Comparison of ENCODE assay signal across 2 cellular contexts in the genomic region with DNA sequence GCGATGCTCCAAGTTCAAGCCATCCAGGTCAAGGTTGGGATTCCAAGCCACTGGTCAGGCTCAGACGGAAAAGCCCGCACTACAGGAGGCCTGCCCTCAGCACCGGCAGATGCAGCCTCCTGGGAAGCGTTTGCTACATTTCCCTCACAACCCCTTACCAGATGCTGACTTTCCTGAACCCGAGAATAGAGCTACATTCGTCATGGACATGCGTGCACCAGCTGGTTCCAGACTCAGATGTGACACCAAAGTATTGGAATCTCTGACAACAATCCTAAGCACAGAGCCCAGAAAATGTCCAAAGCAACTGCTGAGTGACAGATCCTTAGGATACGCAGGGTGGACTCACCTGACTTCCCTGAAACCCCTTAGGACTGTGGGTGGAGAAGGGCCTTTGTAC.
TF ChIP-seq lines count a peak whose summit lies in the region.

No MANE protein-coding gene starts in this region.

TF ChIP-seq in IMR-90, 13 proteins besides CTCF, POLR2A, EP300 and RAD21:
- no peak for TF ChIP-seq CEBPB (IDR thresholded peaks at IDR 0.05; ENCODE audit: low read depth, low read length)
- no peak for TF ChIP-seq BHLHE40 (IDR thresholded peaks at IDR 0.05; ENCODE audit: low read depth, low read length)
- no peak for TF ChIP-seq CHD1 (IDR thresholded peaks at IDR 0.05; ENCODE audit: low read depth, low read length)
- TF ChIP-seq, protein P1, sequence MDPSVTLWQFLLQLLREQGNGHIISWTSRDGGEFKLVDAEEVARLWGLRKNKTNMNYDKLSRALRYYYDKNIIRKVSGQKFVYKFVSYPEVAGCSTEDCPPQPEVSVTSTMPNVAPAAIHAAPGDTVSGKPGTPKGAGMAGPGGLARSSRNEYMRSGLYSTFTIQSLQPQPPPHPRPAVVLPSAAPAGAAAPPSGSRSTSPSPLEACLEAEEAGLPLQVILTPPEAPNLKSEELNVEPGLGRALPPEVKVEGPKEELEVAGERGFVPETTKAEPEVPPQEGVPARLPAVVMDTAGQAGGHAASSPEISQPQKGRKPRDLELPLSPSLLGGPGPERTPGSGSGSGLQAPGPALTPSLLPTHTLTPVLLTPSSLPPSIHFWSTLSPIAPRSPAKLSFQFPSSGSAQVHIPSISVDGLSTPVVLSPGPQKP (IDR thresholded peaks at IDR 0.05; ENCODE audit: borderline replicate concordance, low read depth, low read length), result no peak
- no peak for TF ChIP-seq MAFK (IDR thresholded peaks at IDR 0.05; ENCODE audit: low read depth, low read length)
- TF ChIP-seq NFE2L2 (IDR thresholded peaks at IDR 0.05; ENCODE audit: low read depth, low read length), result no peak
- no peak for TF ChIP-seq MAZ (IDR thresholded peaks at IDR 0.05; ENCODE audit: borderline replicate concordance, low read depth, low read length)
- no peak for TF ChIP-seq FOS (IDR thresholded peaks at IDR 0.05; ENCODE audit: low read depth, low read length)
- TF ChIP-seq MXI1 (IDR thresholded peaks at IDR 0.05; ENCODE audit: borderline replicate concordance, low read depth, low read length), result no peak
- TF ChIP-seq RCOR1 (IDR thresholded peaks at IDR 0.05; ENCODE audit: insufficient replicate concordance, low read length), result no peak
- TF ChIP-seq, protein P2, sequence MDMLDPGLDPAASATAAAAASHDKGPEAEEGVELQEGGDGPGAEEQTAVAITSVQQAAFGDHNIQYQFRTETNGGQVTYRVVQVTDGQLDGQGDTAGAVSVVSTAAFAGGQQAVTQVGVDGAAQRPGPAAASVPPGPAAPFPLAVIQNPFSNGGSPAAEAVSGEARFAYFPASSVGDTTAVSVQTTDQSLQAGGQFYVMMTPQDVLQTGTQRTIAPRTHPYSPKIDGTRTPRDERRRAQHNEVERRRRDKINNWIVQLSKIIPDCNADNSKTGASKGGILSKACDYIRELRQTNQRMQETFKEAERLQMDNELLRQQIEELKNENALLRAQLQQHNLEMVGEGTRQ (IDR thresholded peaks at IDR 0.05; ENCODE audit: low read depth, low read length), result no peak
- no peak for TF ChIP-seq SMC3 (IDR thresholded peaks at IDR 0.05; ENCODE audit: low read depth, low read length)
- TF ChIP-seq RFX5 (IDR thresholded peaks at IDR 0.05; ENCODE audit: low read depth, low read length), result no peak

TF ChIP-seq in GM23338, 12 proteins besides CTCF, POLR2A, EP300 and RAD21:
- TF ChIP-seq ZNF114 (CRISPR knock-in tag; IDR thresholded peaks at IDR 0.05) (no peak), EZH2phosphoT487 (IDR thresholded peaks at IDR 0.05; ENCODE audit: unreplicated experiment) (no peak), POLR2AphosphoS5 (IDR thresholded peaks at IDR 0.05; ENCODE audit: low read depth) (no peak), CREB1 (CRISPR knock-in tag; IDR thresholded peaks at IDR 0.05; ENCODE audit: low read depth) (no peak), ZNF331 (CRISPR knock-in tag; IDR thresholded peaks at IDR 0.05; ENCODE audit: low read depth) (no peak), STAT1 (IDR thresholded peaks at IDR 0.05; ENCODE audit: unreplicated experiment) (no peak), JUNB (IDR thresholded peaks at IDR 0.05; ENCODE audit: unreplicated experiment) (no peak), NANOG (IDR thresholded peaks at IDR 0.05; ENCODE audit: borderline replicate concordance) (no peak), EZH2 (IDR thresholded peaks at IDR 0.05; ENCODE audit: low read depth, unreplicated experiment) (no peak)
- TF ChIP-seq, protein P3, sequence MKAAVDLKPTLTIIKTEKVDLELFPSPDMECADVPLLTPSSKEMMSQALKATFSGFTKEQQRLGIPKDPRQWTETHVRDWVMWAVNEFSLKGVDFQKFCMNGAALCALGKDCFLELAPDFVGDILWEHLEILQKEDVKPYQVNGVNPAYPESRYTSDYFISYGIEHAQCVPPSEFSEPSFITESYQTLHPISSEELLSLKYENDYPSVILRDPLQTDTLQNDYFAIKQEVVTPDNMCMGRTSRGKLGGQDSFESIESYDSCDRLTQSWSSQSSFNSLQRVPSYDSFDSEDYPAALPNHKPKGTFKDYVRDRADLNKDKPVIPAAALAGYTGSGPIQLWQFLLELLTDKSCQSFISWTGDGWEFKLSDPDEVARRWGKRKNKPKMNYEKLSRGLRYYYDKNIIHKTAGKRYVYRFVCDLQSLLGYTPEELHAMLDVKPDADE (IDR thresholded peaks at IDR 0.05), result no peak
- TF ChIP-seq, protein P4, sequence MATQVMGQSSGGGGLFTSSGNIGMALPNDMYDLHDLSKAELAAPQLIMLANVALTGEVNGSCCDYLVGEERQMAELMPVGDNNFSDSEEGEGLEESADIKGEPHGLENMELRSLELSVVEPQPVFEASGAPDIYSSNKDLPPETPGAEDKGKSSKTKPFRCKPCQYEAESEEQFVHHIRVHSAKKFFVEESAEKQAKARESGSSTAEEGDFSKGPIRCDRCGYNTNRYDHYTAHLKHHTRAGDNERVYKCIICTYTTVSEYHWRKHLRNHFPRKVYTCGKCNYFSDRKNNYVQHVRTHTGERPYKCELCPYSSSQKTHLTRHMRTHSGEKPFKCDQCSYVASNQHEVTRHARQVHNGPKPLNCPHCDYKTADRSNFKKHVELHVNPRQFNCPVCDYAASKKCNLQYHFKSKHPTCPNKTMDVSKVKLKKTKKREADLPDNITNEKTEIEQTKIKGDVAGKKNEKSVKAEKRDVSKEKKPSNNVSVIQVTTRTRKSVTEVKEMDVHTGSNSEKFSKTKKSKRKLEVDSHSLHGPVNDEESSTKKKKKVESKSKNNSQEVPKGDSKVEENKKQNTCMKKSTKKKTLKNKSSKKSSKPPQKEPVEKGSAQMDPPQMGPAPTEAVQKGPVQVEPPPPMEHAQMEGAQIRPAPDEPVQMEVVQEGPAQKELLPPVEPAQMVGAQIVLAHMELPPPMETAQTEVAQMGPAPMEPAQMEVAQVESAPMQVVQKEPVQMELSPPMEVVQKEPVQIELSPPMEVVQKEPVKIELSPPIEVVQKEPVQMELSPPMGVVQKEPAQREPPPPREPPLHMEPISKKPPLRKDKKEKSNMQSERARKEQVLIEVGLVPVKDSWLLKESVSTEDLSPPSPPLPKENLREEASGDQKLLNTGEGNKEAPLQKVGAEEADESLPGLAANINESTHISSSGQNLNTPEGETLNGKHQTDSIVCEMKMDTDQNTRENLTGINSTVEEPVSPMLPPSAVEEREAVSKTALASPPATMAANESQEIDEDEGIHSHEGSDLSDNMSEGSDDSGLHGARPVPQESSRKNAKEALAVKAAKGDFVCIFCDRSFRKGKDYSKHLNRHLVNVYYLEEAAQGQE (IDR thresholded peaks at IDR 0.05; ENCODE audit: unreplicated experiment), result no peak
- TF ChIP-seq, protein P5, sequence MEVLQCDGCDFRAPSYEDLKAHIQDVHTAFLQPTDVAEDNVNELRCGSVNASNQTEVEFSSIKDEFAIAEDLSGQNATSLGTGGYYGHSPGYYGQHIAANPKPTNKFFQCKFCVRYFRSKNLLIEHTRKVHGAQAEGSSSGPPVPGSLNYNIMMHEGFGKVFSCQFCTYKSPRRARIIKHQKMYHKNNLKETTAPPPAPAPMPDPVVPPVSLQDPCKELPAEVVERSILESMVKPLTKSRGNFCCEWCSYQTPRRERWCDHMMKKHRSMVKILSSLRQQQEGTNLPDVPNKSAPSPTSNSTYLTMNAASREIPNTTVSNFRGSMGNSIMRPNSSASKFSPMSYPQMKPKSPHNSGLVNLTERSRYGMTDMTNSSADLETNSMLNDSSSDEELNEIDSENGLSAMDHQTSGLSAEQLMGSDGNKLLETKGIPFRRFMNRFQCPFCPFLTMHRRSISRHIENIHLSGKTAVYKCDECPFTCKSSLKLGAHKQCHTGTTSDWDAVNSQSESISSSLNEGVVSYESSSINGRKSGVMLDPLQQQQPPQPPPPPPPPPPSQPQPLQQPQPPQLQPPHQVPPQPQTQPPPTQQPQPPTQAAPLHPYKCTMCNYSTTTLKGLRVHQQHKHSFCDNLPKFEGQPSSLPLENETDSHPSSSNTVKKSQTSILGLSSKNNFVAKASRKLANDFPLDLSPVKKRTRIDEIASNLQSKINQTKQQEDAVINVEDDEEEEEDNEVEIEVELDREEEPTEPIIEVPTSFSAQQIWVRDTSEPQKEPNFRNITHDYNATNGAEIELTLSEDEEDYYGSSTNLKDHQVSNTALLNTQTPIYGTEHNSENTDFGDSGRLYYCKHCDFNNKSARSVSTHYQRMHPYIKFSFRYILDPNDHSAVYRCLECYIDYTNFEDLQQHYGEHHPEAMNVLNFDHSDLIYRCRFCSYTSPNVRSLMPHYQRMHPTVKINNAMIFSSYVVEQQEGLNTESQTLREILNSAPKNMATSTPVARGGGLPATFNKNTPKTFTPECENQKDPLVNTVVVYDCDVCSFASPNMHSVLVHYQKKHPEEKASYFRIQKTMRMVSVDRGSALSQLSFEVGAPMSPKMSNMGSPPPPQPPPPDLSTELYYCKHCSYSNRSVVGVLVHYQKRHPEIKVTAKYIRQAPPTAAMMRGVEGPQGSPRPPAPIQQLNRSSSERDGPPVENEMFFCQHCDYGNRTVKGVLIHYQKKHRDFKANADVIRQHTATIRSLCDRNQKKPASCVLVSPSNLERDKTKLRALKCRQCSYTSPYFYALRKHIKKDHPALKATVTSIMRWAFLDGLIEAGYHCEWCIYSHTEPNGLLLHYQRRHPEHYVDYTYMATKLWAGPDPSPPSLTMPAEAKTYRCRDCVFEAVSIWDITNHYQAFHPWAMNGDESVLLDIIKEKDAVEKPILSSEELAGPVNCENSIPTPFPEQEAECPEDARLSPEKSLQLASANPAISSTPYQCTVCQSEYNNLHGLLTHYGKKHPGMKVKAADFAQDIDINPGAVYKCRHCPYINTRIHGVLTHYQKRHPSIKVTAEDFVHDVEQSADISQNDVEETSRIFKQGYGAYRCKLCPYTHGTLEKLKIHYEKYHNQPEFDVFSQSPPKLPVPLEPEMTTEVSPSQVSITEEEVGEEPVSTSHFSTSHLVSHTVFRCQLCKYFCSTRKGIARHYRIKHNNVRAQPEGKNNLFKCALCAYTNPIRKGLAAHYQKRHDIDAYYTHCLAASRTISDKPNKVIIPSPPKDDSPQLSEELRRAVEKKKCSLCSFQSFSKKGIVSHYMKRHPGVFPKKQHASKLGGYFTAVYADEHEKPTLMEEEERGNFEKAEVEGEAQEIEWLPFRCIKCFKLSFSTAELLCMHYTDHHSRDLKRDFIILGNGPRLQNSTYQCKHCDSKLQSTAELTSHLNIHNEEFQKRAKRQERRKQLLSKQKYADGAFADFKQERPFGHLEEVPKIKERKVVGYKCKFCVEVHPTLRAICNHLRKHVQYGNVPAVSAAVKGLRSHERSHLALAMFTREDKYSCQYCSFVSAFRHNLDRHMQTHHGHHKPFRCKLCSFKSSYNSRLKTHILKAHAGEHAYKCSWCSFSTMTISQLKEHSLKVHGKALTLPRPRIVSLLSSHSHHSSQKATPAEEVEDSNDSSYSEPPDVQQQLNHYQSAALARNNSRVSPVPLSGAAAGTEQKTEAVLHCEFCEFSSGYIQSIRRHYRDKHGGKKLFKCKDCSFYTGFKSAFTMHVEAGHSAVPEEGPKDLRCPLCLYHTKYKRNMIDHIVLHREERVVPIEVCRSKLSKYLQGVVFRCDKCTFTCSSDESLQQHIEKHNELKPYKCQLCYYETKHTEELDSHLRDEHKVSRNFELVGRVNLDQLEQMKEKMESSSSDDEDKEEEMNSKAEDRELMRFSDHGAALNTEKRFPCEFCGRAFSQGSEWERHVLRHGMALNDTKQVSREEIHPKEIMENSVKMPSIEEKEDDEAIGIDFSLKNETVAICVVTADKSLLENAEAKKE (CRISPR knock-in tag; IDR thresholded peaks at IDR 0.05), result no peak
